Comparison of ENCODE assay signal across 1 cellular context in genomic region chr16:86984975-86985655, GRCh38.
TF ChIP-seq lines count a peak whose summit lies in the region.

No MANE protein-coding gene starts in this region.

TF ChIP-seq in HEK293, 187 proteins besides CTCF, POLR2A, EP300 and RAD21 (continued from another document):
- TF ChIP-seq HIC1 (tag by site-specific recombination; IDR thresholded peaks at IDR 0.05), result no peak
- no peak for TF ChIP-seq ZNF704 (tag by site-specific recombination; IDR thresholded peaks at IDR 0.05)
- peak; percentile 87 for TF ChIP-seq ZIC2 (tag by site-specific recombination; IDR thresholded peaks at IDR 0.05)
- no peak for TF ChIP-seq ZNF660 (tag by site-specific recombination; IDR thresholded peaks at IDR 0.05)
